Comparison of ENCODE assay signal across 1 cellular context in genomic region chr1:94044290-94044790, GRCh38.
TF ChIP-seq lines count a peak whose summit lies in the region.

No MANE protein-coding gene starts in this region.

TF ChIP-seq in HepG2, 621 proteins besides CTCF, POLR2A, EP300 and RAD21 (continued from another document):
- TF ChIP-seq ZNF318 (CRISPR knock-in tag; IDR thresholded peaks at IDR 0.05) (0 out of 2 replicates have a peak, but pooled peaks have one; percentile 52), HMG20A (CRISPR knock-in tag; IDR thresholded peaks at IDR 0.05; ENCODE audit: borderline replicate concordance) (no peak), KLF12 (CRISPR knock-in tag; IDR thresholded peaks at IDR 0.05; ENCODE audit: borderline replicate concordance) (0 out of 2 replicates have a peak, but pooled peaks have one; percentile 38), NR2C2 (CRISPR knock-in tag; IDR thresholded peaks at IDR 0.05; ENCODE audit: borderline replicate concordance) (peak; percentile 41; the same call in 1 of the 2 replicates), TRAFD1 (CRISPR knock-in tag; IDR thresholded peaks at IDR 0.05; ENCODE audit: borderline replicate concordance) (no peak), DRAP1 (CRISPR knock-in tag; IDR thresholded peaks at IDR 0.05) (0 out of 2 replicates have a peak, but pooled peaks have one; percentile 28), REST (IDR thresholded peaks at IDR 0.05; ENCODE audit: borderline replicate concordance in 1 of 2, low read depth in 1 of 2, low read length in 2 of 2) (no peak), SIN3A (IDR thresholded peaks at IDR 0.05; ENCODE audit: borderline replicate concordance, low read depth, low read length) (peak; percentile 66; the same call in 1 of the 2 replicates), ZNF605 (CRISPR knock-in tag; IDR thresholded peaks at IDR 0.05) (no peak), ZNF264 (CRISPR knock-in tag; IDR thresholded peaks at IDR 0.05) (0 out of 2 replicates have a peak, but pooled peaks have one; percentile 34), FOXP4 (CRISPR knock-in tag; IDR thresholded peaks at IDR 0.05) (peak; percentile 40; the same call in 1 of the 2 replicates), POGZ (CRISPR knock-in tag; IDR thresholded peaks at IDR 0.05) (peak; percentile 44), ZNF343 (CRISPR knock-in tag; IDR thresholded peaks at IDR 0.05) (0 out of 2 replicates have a peak, but pooled peaks have one; percentile 39), HNF4A (CRISPR knock-in tag; IDR thresholded peaks at IDR 0.05) (no peak; the same call in 1 of the 2 replicates), ARID5B (CRISPR knock-in tag; IDR thresholded peaks at IDR 0.05) (peak; percentile 41; the same call in 1 of the 2 replicates), ATF7 (IDR thresholded peaks at IDR 0.05) (no peak), ATF7 (CRISPR knock-in tag; IDR thresholded peaks at IDR 0.05) (0 out of 2 replicates have a peak, but pooled peaks have one; percentile 32), ZNF704 (CRISPR knock-in tag; IDR thresholded peaks at IDR 0.05; ENCODE audit: borderline replicate concordance) (0 out of 2 replicates have a peak, but pooled peaks have one; percentile 34), ZGPAT (CRISPR knock-in tag; IDR thresholded peaks at IDR 0.05) (0 out of 2 replicates have a peak, but pooled peaks have one; percentile 28), KLF16 (CRISPR knock-in tag; IDR thresholded peaks at IDR 0.05) (peak in 1 of 2 experiments; percentile 37; a peak in 1 of 4 replicates), RORA (CRISPR knock-in tag; IDR thresholded peaks at IDR 0.05) (no peak)
